Comparison of ENCODE assay signal across 8 cellular contexts in genomic region chr7:21500117-21500516, GRCh38. TPM values are rescaled to one million over a fixed set of nuclear protein-coding genes. Genes with fewer than 3 reads are reported as not detected.
"Had no signal": no experiment of that assay in that cellular context is flagged by ENCODE, and none has a peak within 500 bp of the region (broad histone marks: within the 10 kb centered on the region; RNA-seq: fewer than 3 reads in every experiment).

No MANE protein-coding gene starts in this region.

- H3K4me3 ChIP-seq: HAP-1 had no signal

- H3K4me1 ChIP-seq: HAP-1 had no signal

- H3K36me3 ChIP-seq: HAP-1 had no signal

- H3K4me3 Mint-ChIP-seq: IgD-negative memory B cell had no signal

- H3K27ac ChIP-seq: HL-60 had no signal

- H3K27ac Mint-ChIP-seq: IgD-negative memory B cell had no signal

- H3K27me3 Mint-ChIP-seq: IgD-negative memory B cell had no signal

- ATAC-seq: HCT116, HepG2 had no signal

- DNase-seq: GOT3, H7, KBM-7 had no signal

RNA-seq across cellular contexts. Expression of gene DNAH11, which starts 42.7 kb away (rescaled TPM):
- total RNA-seq: HepG2 had no signal
- polyA plus RNA-seq: HepG2, IgD-negative memory B cell had no signal
